In genomic region chr6:116847234-116847633, GRCh38 we compare ENCODE assay signal across 9 cellular contexts. TPM values are rescaled to one million over a fixed set of nuclear protein-coding genes. Genes with fewer than 3 reads are reported as not detected.
DNase-seq lines count a peak whose midpoint lies in the region; ATAC-seq lines count a peak whose summit lies in the region.
"Had no signal": no experiment of that assay in that cellular context is flagged by ENCODE, and none has a peak within 500 bp of the region (broad histone marks: within the 10 kb centered on the region; RNA-seq: fewer than 3 reads in every experiment).

No MANE protein-coding gene starts in this region.

- H3K27me3 Mint-ChIP-seq in activated T-cell treated with anti-CD3 and anti-CD28 coated beads, Interleukin-2, amount 50 U/mL, for 4 hours (ENCODE audit: low read depth): peaks cover 6% of the 10 kb centered on the region

- no peaks in the 10 kb centered on the region for H3K4me1 Mint-ChIP-seq in activated T-cell treated with anti-CD3 and anti-CD28 coated beads, Interleukin-2, amount 50 U/mL, for 4 hours (ENCODE audit: low read depth)
- H3K4me1 Mint-ChIP-seq: activated naive CD8-positive, alpha-beta T cell treated with anti-CD3 and anti-CD28 coated beads, Interleukin-2, amount 10 ng/mL, durations not matched to agents 7 days and 5 days had no signal

- H3K4me3 Mint-ChIP-seq in activated T-cell treated with anti-CD3 and anti-CD28 coated beads, Interleukin-2, amount 50 U/mL, for 4 hours: no peak overlapping the region
- H3K4me3 Mint-ChIP-seq: activated naive CD8-positive, alpha-beta T cell treated with anti-CD3 and anti-CD28 coated beads, Interleukin-2, amount 10 ng/mL, durations not matched to agents 7 days and 5 days had no signal

- DNase-seq in A172 (ENCODE audit: low spot score) (peak; percentile 52), NCI-H1105 treated with DMSO at 0.1 percent for 48 hours (lab: John Stamatoyannopoulos, UW) (peak; percentile 76), astrocyte of the hippocampus (ENCODE audit: low read depth, low spot score) (peak; percentile 33), medulla oblongata (ENCODE audit: extremely low spot score) (peak; percentile 44)
- DNase-seq in activated T-cell treated with anti-CD3 and anti-CD28 coated beads, Interleukin-2, amount 50 U/mL, for 4 hours: no peak
- DNase-seq: activated naive CD8-positive, alpha-beta T cell treated with anti-CD3 and anti-CD28 coated beads, Interleukin-2, amount 10 ng/mL, durations not matched to agents 7 days and 5 days had no signal

- H3K36me3 Mint-ChIP-seq in activated T-cell treated with anti-CD3 and anti-CD28 coated beads, Interleukin-2, amount 50 U/mL, for 4 hours (ENCODE audit: insufficient read depth): no peaks in the 10 kb centered on the region
- H3K36me3 Mint-ChIP-seq: activated naive CD8-positive, alpha-beta T cell treated with anti-CD3 and anti-CD28 coated beads, Interleukin-2, amount 10 ng/mL, durations not matched to agents 7 days and 5 days had no signal

- H3K9me3 Mint-ChIP-seq in activated T-cell treated with anti-CD3 and anti-CD28 coated beads, Interleukin-2, amount 50 U/mL, for 4 hours: no peaks in the 10 kb centered on the region
- H3K9me3 Mint-ChIP-seq: activated naive CD8-positive, alpha-beta T cell treated with anti-CD3 and anti-CD28 coated beads, Interleukin-2, amount 10 ng/mL, durations not matched to agents 7 days and 5 days had no signal

- peak; percentile 48 for ATAC-seq in GM18520 (IDR thresholded peaks at IDR 0.05; ENCODE audit: unreplicated experiment)
- ATAC-seq in GM19324 (IDR thresholded peaks at IDR 0.05; ENCODE audit: low FRiP score, unreplicated experiment): no peak
- ATAC-seq in activated T-cell treated with anti-CD3 and anti-CD28 coated beads, Interleukin-2, amount 50 U/mL, for 4 hours: no peak
- ATAC-seq in GM18873 (IDR thresholded peaks at IDR 0.05; ENCODE audit: low FRiP score, unreplicated experiment): no peak

RNA-seq across cellular contexts. Expression of gene GPRC6A, which starts 18.4 kb away (rescaled TPM):
- not detected in 2 replicates for total RNA-seq in A172 (2014; rRNA removed; shearing (Covaris generic))
- not detected for total RNA-seq in activated T-cell treated with anti-CD3 and anti-CD28 coated beads, Interleukin-2, amount 50 U/mL, for 4 hours
- total RNA-seq: activated naive CD8-positive, alpha-beta T cell treated with anti-CD3 and anti-CD28 coated beads, Interleukin-2, amount 10 ng/mL, durations not matched to agents 7 days and 5 days had no signal

RNA-seq across cellular contexts. Expression of gene RFX6, which starts 29.8 kb away (rescaled TPM):
- not detected in 2 replicates for total RNA-seq in A172 (2014; rRNA removed; shearing (Covaris generic))
- total RNA-seq in activated T-cell treated with anti-CD3 and anti-CD28 coated beads, Interleukin-2, amount 50 U/mL, for 4 hours: not detected
- total RNA-seq: activated naive CD8-positive, alpha-beta T cell treated with anti-CD3 and anti-CD28 coated beads, Interleukin-2, amount 10 ng/mL, durations not matched to agents 7 days and 5 days had no signal
